1 cellular context compared by ENCODE assay signal in the genomic region with DNA sequence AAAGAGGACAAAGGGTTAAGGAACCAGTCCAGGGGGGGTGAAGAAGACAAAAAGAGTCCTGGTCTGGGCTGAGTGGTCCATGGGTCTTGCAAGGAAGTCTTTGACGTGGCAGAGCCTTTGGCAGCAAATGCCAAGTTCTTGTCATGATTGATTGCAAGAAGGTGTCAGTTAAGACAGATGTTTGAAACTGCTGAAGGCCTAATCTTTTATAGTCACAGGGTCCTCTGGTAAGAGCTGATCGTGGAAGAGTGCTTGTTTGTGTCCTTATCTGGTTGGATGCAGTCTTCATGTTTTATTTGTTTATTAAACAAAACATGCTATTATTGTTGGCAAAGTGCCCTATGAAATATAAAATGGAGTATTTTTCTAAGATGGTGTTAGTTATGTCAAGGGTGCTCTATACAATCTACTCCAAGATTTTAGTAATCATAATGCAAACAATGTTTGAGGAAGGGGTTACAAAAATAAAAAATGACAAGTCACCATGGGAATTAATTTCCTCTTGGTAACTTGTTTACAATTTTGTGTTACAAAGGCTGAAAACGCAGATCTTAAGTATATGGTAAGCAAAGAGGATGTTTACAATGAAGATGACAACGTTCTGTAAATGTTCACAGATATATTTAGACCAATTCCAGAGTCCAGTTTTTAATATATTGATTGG.
TF ChIP-seq lines count a peak whose summit lies in the region.

No MANE protein-coding gene starts in this region.

TF ChIP-seq in K562, 482 proteins besides CTCF, POLR2A, EP300 and RAD21 (continued from another document and continues in another):
- TF ChIP-seq ZNF644 (tag; IDR thresholded peaks at IDR 0.05; ENCODE audit: low read depth) (0 out of 2 replicates have a peak, but pooled peaks have one; percentile 48), ZNF707 (CRISPR knock-in tag; conservative IDR thresholded peaks at IDR 0.05) (no peak), KLF13 (tag; IDR thresholded peaks at IDR 0.05; ENCODE audit: borderline replicate concordance, low read depth) (no peak), SPI1 (IDR thresholded peaks at IDR 0.05; ENCODE audit: borderline replicate concordance, low read depth, low read length) (no peak), MEF2A (IDR thresholded peaks at IDR 0.05; ENCODE audit: control insufficient read depth, low read depth, low read length) (no peak), SIN3A (IDR thresholded peaks at IDR 0.05; ENCODE audit: borderline replicate concordance in 2 of 2, control insufficient read depth in 1 of 2, low read depth in 2 of 2, low read length in 2 of 2) (no peak), ELF4 (CRISPR knock-in tag; IDR thresholded peaks at IDR 0.05) (no peak), ARID3A (IDR thresholded peaks at IDR 0.05; ENCODE audit: borderline replicate concordance, low read depth, low read length) (no peak), HMG20A (CRISPR knock-in tag; conservative IDR thresholded peaks at IDR 0.05) (no peak), ZEB2 (IDR thresholded peaks at IDR 0.05) (no peak), SMAD2 (IDR thresholded peaks at IDR 0.05; ENCODE audit: low read depth, low read length) (no peak), CTBP1 (IDR thresholded peaks at IDR 0.05; ENCODE audit: borderline replicate concordance) (no peak), PYGO2 (tag; IDR thresholded peaks at IDR 0.05) (no peak), DNMT1 (IDR thresholded peaks at IDR 0.05) (no peak), PHF20 (IDR thresholded peaks at IDR 0.05; ENCODE audit: partially characterized antibody) (no peak), TEAD2 (tag; IDR thresholded peaks at IDR 0.05) (no peak), SRF (CRISPR knock-in tag; IDR thresholded peaks at IDR 0.05) (no peak), ZBTB17 (CRISPR knock-in tag; IDR thresholded peaks at IDR 0.05) (0 out of 2 replicates have a peak, but pooled peaks have one; percentile 53), SMARCB1 (IDR thresholded peaks at IDR 0.05; ENCODE audit: insufficient read length, low read depth) (no peak), ZNF444 (CRISPR knock-in tag; IDR thresholded peaks at IDR 0.05) (no peak), SLC30A9 (CRISPR knock-in tag; IDR thresholded peaks at IDR 0.05) (no peak), CREB3L1 (IDR thresholded peaks at IDR 0.05; ENCODE audit: borderline replicate concordance, low read depth) (no peak), NRF1 (conservative IDR thresholded peaks at IDR 0.05 in 1 of 2, IDR thresholded peaks at IDR 0.05 in 1 of 2) (no peak), RHOXF2B (CRISPR knock-in tag; conservative IDR thresholded peaks at IDR 0.05) (no peak), CBFA2T3 (IDR thresholded peaks at IDR 0.05) (peak; percentile 75), ZNF24 (IDR thresholded peaks at IDR 0.05) (no peak), HNRNPH1 (optimal IDR thresholded peaks at IDR 0.05; ENCODE audit: low read depth, low read length) (no peak), E2F5 (CRISPR knock-in tag; IDR thresholded peaks at IDR 0.05) (no peak), MYC (IDR thresholded peaks at IDR 0.05; ENCODE audit: low read depth, low read length) (no peak), MYC (CRISPR knock-in tag; IDR thresholded peaks at IDR 0.05; ENCODE audit: borderline replicate concordance, low read depth) (no peak), ARNT (IDR thresholded peaks at IDR 0.05) (no peak), JUNB (CRISPR knock-in tag; conservative IDR thresholded peaks at IDR 0.05) (no peak), NR2C1 (IDR thresholded peaks at IDR 0.05) (no peak), NR2C1 (tag; IDR thresholded peaks at IDR 0.05) (0 out of 2 replicates have a peak, but pooled peaks have one; percentile 26), SMAD3 (CRISPR knock-in tag; conservative IDR thresholded peaks at IDR 0.05) (peak; percentile 80), CAMTA2 (CRISPR knock-in tag; conservative IDR thresholded peaks at IDR 0.05) (no peak), HNRNPLL (IDR thresholded peaks at IDR 0.05; ENCODE audit: low read depth, low read length, poor library complexity, severe bottlenecking) (no peak), RB1 (IDR thresholded peaks at IDR 0.05; ENCODE audit: low read depth) (no peak)
- TF ChIP-seq, protein P1, sequence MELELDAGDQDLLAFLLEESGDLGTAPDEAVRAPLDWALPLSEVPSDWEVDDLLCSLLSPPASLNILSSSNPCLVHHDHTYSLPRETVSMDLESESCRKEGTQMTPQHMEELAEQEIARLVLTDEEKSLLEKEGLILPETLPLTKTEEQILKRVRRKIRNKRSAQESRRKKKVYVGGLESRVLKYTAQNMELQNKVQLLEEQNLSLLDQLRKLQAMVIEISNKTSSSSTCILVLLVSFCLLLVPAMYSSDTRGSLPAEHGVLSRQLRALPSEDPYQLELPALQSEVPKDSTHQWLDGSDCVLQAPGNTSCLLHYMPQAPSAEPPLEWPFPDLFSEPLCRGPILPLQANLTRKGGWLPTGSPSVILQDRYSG (tag; conservative IDR thresholded peaks at IDR 0.05; ENCODE audit: low read depth), result peak; percentile 90
- TF ChIP-seq, protein P2, sequence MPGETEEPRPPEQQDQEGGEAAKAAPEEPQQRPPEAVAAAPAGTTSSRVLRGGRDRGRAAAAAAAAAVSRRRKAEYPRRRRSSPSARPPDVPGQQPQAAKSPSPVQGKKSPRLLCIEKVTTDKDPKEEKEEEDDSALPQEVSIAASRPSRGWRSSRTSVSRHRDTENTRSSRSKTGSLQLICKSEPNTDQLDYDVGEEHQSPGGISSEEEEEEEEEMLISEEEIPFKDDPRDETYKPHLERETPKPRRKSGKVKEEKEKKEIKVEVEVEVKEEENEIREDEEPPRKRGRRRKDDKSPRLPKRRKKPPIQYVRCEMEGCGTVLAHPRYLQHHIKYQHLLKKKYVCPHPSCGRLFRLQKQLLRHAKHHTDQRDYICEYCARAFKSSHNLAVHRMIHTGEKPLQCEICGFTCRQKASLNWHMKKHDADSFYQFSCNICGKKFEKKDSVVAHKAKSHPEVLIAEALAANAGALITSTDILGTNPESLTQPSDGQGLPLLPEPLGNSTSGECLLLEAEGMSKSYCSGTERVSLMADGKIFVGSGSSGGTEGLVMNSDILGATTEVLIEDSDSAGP (CRISPR knock-in tag; IDR thresholded peaks at IDR 0.05), result no peak
- TF ChIP-seq, protein P3, sequence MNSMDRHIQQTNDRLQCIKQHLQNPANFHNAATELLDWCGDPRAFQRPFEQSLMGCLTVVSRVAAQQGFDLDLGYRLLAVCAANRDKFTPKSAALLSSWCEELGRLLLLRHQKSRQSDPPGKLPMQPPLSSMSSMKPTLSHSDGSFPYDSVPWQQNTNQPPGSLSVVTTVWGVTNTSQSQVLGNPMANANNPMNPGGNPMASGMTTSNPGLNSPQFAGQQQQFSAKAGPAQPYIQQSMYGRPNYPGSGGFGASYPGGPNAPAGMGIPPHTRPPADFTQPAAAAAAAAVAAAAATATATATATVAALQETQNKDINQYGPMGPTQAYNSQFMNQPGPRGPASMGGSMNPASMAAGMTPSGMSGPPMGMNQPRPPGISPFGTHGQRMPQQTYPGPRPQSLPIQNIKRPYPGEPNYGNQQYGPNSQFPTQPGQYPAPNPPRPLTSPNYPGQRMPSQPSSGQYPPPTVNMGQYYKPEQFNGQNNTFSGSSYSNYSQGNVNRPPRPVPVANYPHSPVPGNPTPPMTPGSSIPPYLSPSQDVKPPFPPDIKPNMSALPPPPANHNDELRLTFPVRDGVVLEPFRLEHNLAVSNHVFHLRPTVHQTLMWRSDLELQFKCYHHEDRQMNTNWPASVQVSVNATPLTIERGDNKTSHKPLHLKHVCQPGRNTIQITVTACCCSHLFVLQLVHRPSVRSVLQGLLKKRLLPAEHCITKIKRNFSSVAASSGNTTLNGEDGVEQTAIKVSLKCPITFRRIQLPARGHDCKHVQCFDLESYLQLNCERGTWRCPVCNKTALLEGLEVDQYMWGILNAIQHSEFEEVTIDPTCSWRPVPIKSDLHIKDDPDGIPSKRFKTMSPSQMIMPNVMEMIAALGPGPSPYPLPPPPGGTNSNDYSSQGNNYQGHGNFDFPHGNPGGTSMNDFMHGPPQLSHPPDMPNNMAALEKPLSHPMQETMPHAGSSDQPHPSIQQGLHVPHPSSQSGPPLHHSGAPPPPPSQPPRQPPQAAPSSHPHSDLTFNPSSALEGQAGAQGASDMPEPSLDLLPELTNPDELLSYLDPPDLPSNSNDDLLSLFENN (IDR thresholded peaks at IDR 0.05; ENCODE audit: low read depth in 2 of 2, low read length in 2 of 2), result no peak
- TF ChIP-seq, protein P4, sequence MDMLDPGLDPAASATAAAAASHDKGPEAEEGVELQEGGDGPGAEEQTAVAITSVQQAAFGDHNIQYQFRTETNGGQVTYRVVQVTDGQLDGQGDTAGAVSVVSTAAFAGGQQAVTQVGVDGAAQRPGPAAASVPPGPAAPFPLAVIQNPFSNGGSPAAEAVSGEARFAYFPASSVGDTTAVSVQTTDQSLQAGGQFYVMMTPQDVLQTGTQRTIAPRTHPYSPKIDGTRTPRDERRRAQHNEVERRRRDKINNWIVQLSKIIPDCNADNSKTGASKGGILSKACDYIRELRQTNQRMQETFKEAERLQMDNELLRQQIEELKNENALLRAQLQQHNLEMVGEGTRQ (CRISPR knock-in tag; IDR thresholded peaks at IDR 0.05), result no peak
- TF ChIP-seq, protein P5, sequence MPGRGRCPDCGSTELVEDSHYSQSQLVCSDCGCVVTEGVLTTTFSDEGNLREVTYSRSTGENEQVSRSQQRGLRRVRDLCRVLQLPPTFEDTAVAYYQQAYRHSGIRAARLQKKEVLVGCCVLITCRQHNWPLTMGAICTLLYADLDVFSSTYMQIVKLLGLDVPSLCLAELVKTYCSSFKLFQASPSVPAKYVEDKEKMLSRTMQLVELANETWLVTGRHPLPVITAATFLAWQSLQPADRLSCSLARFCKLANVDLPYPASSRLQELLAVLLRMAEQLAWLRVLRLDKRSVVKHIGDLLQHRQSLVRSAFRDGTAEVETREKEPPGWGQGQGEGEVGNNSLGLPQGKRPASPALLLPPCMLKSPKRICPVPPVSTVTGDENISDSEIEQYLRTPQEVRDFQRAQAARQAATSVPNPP (IDR thresholded peaks at IDR 0.05; ENCODE audit: borderline replicate concordance, insufficient read depth, insufficient read length), result no peak
- TF ChIP-seq, protein P6, sequence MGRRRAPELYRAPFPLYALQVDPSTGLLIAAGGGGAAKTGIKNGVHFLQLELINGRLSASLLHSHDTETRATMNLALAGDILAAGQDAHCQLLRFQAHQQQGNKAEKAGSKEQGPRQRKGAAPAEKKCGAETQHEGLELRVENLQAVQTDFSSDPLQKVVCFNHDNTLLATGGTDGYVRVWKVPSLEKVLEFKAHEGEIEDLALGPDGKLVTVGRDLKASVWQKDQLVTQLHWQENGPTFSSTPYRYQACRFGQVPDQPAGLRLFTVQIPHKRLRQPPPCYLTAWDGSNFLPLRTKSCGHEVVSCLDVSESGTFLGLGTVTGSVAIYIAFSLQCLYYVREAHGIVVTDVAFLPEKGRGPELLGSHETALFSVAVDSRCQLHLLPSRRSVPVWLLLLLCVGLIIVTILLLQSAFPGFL (CRISPR knock-in tag; IDR thresholded peaks at IDR 0.05), result no peak
- TF ChIP-seq, protein P7, sequence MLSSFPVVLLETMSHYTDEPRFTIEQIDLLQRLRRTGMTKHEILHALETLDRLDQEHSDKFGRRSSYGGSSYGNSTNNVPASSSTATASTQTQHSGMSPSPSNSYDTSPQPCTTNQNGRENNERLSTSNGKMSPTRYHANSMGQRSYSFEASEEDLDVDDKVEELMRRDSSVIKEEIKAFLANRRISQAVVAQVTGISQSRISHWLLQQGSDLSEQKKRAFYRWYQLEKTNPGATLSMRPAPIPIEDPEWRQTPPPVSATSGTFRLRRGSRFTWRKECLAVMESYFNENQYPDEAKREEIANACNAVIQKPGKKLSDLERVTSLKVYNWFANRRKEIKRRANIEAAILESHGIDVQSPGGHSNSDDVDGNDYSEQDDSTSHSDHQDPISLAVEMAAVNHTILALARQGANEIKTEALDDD (IDR thresholded peaks at IDR 0.05), result no peak
- TF ChIP-seq, protein P8, sequence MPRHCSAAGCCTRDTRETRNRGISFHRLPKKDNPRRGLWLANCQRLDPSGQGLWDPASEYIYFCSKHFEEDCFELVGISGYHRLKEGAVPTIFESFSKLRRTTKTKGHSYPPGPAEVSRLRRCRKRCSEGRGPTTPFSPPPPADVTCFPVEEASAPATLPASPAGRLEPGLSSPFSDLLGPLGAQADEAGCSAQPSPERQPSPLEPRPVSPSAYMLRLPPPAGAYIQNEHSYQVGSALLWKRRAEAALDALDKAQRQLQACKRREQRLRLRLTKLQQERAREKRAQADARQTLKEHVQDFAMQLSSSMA (CRISPR knock-in tag; IDR thresholded peaks at IDR 0.05), result no peak
- TF ChIP-seq, protein P9, sequence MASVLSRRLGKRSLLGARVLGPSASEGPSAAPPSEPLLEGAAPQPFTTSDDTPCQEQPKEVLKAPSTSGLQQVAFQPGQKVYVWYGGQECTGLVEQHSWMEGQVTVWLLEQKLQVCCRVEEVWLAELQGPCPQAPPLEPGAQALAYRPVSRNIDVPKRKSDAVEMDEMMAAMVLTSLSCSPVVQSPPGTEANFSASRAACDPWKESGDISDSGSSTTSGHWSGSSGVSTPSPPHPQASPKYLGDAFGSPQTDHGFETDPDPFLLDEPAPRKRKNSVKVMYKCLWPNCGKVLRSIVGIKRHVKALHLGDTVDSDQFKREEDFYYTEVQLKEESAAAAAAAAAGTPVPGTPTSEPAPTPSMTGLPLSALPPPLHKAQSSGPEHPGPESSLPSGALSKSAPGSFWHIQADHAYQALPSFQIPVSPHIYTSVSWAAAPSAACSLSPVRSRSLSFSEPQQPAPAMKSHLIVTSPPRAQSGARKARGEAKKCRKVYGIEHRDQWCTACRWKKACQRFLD (CRISPR knock-in tag; IDR thresholded peaks at IDR 0.05), result peak; percentile 88
